14 cellular contexts compared by ENCODE assay signal in the genomic region with DNA sequence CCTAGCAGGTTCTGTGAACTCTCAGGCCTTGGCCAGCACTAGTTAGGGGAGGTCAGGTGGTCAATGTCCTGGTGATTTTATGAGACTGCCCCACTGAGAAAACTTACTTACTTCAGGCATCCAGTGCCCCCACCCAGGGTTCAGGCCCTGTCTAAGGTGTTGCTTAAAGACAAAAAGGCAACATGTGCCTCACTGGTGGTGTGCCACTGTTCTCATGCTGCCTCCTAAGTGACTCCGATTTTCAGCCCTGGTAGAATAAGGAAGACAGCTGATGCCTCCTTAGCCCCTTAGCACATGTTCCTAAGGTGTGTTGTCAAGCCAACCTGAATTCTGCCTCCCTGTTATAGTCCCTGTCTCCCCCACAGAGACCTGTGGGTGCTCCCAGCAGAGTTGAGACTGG. TPM values are rescaled to one million over a fixed set of nuclear protein-coding genes. Genes with fewer than 3 reads are reported as not detected.
DNase-seq lines count a peak whose midpoint lies in the region; ATAC-seq and TF ChIP-seq lines count a peak whose summit lies in the region.
"Had no signal": no experiment of that assay in that cellular context is flagged by ENCODE, and none has a peak within 500 bp of the region (broad histone marks: within the 10 kb centered on the region; RNA-seq: fewer than 3 reads in every experiment).

No MANE protein-coding gene starts in this region.

- no peaks in the 10 kb centered on the region for H3K9me2 ChIP-seq in OCI-LY1 (ENCODE audit: low read depth, low read length)

- peak overlapping the region; percentile 31; the same call in 1 of the 2 replicates for H3K9ac ChIP-seq in OCI-LY1 (ENCODE audit: low read length)

- H4K20me1 ChIP-seq in OCI-LY1 (ENCODE audit: insufficient read depth, low read length): no peaks in the 10 kb centered on the region

- H3K27ac ChIP-seq in OCI-LY1 (ENCODE audit: low read depth, low read length, poor library complexity, severe bottlenecking) (no peak overlapping the region), gastrocnemius medialis (peak overlapping the region in 3 of 4 donors; percentile 2 to 57 (median 56))
- peak overlapping the region; percentile 4 for H3K27ac ChIP-seq in effector memory CD4-positive, alpha-beta T cell (ENCODE audit: insufficient read depth, low read length, poor library complexity, severe bottlenecking)
- H3K27ac ChIP-seq: foreskin keratinocyte had no signal

- ATAC-seq in activated CD8-positive, alpha-beta memory T cell treated with anti-CD3 and anti-CD28 coated beads, Interleukin-2, amount 10 ng/mL, durations not matched to agents 7 days and 5 days: no peak
- ATAC-seq in gastrocnemius medialis: no peak
- no peak for ATAC-seq in sciatic nerve
- ATAC-seq: foreskin keratinocyte had no signal

- peaks cover 30% of the 10 kb centered on the region for H3K36me3 Mint-ChIP-seq in activated CD8-positive, alpha-beta memory T cell treated with anti-CD3 and anti-CD28 coated beads, Interleukin-2, amount 10 ng/mL, durations not matched to agents 7 days and 5 days

- H2AFZ ChIP-seq in OCI-LY1 (ENCODE audit: low read length): no peak overlapping the region

- no peak for DNase-seq in activated CD8-positive, alpha-beta memory T cell treated with anti-CD3 and anti-CD28 coated beads, Interleukin-2, amount 10 ng/mL, durations not matched to agents 7 days and 5 days
- no peak for DNase-seq in activated CD8-positive, alpha-beta memory T cell treated with anti-CD3 and anti-CD28 coated beads, Interleukin-2, amount 50 U/mL, for 48 hours
- no peak for DNase-seq in effector memory CD4-positive, alpha-beta T cell
- DNase-seq in gastrocnemius medialis (no peak), RKO (ENCODE audit: low spot score) (no peak), SHP77 treated with DMSO at 0.1 percent for 48 hours (lab: John Stamatoyannopoulos, UW) (no peak), sciatic nerve (ENCODE audit: low spot score) (no peak)
- DNase-seq: DND-41, foreskin keratinocyte, naive B cell, NCI-H1048, SHP77 had no signal

- H3K27me3 Mint-ChIP-seq in activated CD8-positive, alpha-beta memory T cell treated with anti-CD3 and anti-CD28 coated beads, Interleukin-2, amount 10 ng/mL, durations not matched to agents 7 days and 5 days: no peaks in the 10 kb centered on the region
- H3K27me3 Mint-ChIP-seq: naive B cell had no signal

- H3K4me1 ChIP-seq in OCI-LY1 (ENCODE audit: insufficient read depth, low read length, severe bottlenecking): peaks cover 46% of the 10 kb centered on the region
- peaks cover 28% of the 10 kb centered on the region for H3K4me1 ChIP-seq in effector memory CD4-positive, alpha-beta T cell (ENCODE audit: control insufficient read depth, insufficient read depth, low read length, poor library complexity, severe bottlenecking)
- peaks cover 30 to 53% of the 10 kb centered on the region in 2 donors for H3K4me1 ChIP-seq in gastrocnemius medialis
- H3K4me1 ChIP-seq: foreskin keratinocyte had no signal

- no peak overlapping the region for H3K4me3 ChIP-seq in OCI-LY1 (ENCODE audit: low read depth, low read length, poor library complexity, severe bottlenecking)
- no peak overlapping the region for H3K4me3 ChIP-seq in effector memory CD4-positive, alpha-beta T cell (ENCODE audit: insufficient read depth, low read depth, low read length, poor library complexity, severe bottlenecking)
- no peak overlapping the region for H3K4me3 ChIP-seq in gastrocnemius medialis
- H3K4me3 ChIP-seq: skin epidermis had no signal

- CTCF ChIA-PET in activated CD8-positive, alpha-beta memory T cell treated with anti-CD3 and anti-CD28 coated beads, Interleukin-2, amount 10 ng/mL, durations not matched to agents 7 days and 5 days (lab: Charles Lee): interaction anchor here (1.0 kb wide), 1 partner anchor 18 kb away, joined by 3 read pairs; no protein-coding TSS in a partner anchor

- peak overlapping the region; percentile 73 for H3K27ac Mint-ChIP-seq in activated CD8-positive, alpha-beta memory T cell treated with anti-CD3 and anti-CD28 coated beads, Interleukin-2, amount 10 ng/mL, durations not matched to agents 7 days and 5 days

- in situ Hi-C loops in gastrocnemius medialis (cut with MboI; ENCODE audit: low sequenced_read_pairs in 4 of 4): loop anchor here in 2 of 4 donors (25.0 kb wide), 3 partner anchors 266 to 784 kb away; partner anchors contain the start of genes CISH (in 1 of the 2), MAPKAPK3 (in 1 of the 2) and TEX264 (in 1 of the 2)

- H3K36me3 ChIP-seq in OCI-LY1 (ENCODE audit: insufficient read depth, low read length) (peaks cover 82% of the 10 kb centered on the region), gastrocnemius medialis (peaks cover 0 to 65% of the 10 kb centered on the region in 2 donors)
- H3K36me3 ChIP-seq in effector memory CD4-positive, alpha-beta T cell (ENCODE audit: control insufficient read depth, insufficient read depth, low read length): peaks cover 76% of the 10 kb centered on the region

- no peak for TF ChIP-seq CTCF in OCI-LY1 (IDR thresholded peaks at IDR 0.05; ENCODE audit: low read length)
- no peak for TF ChIP-seq CTCF in gastrocnemius medialis (IDR thresholded peaks at IDR 0.05 in 4 of 5, conservative IDR thresholded peaks at IDR 0.05 in 1 of 5)

- H3K4me2 ChIP-seq in OCI-LY1 (ENCODE audit: low read length): no peak overlapping the region

- peaks cover 47% of the 10 kb centered on the region for H3K4me1 Mint-ChIP-seq in activated CD8-positive, alpha-beta memory T cell treated with anti-CD3 and anti-CD28 coated beads, Interleukin-2, amount 10 ng/mL, durations not matched to agents 7 days and 5 days

- H3K4me3 Mint-ChIP-seq in activated CD8-positive, alpha-beta memory T cell treated with anti-CD3 and anti-CD28 coated beads, Interleukin-2, amount 10 ng/mL, durations not matched to agents 7 days and 5 days: no peak overlapping the region

- no peaks in the 10 kb centered on the region for H3K27me3 ChIP-seq in OCI-LY1 (ENCODE audit: insufficient read depth, low read length)
- H3K27me3 ChIP-seq in effector memory CD4-positive, alpha-beta T cell (replicated peaks; ENCODE audit: control insufficient read depth, insufficient read depth, low read length, poor library complexity, severe bottlenecking): no peaks in the 10 kb centered on the region
- H3K27me3 ChIP-seq in gastrocnemius medialis: no peaks in the 10 kb centered on the region
- H3K27me3 ChIP-seq: foreskin keratinocyte had no signal

- no peaks in the 10 kb centered on the region; the same call in 1 of the 2 replicates for H3K9me3 ChIP-seq in OCI-LY1 (ENCODE audit: low read length)
- no peaks in the 10 kb centered on the region for H3K9me3 ChIP-seq in effector memory CD4-positive, alpha-beta T cell (ENCODE audit: control insufficient read depth, low read length)
- H3K9me3 ChIP-seq in gastrocnemius medialis: no peaks in the 10 kb centered on the region

- no peak for TF ChIP-seq POLR2A in gastrocnemius medialis (IDR thresholded peaks at IDR 0.05)

- no peaks in the 10 kb centered on the region for H3F3A ChIP-seq in OCI-LY1 (ENCODE audit: insufficient read depth, low read length)

- intact Hi-C loops in gastrocnemius medialis (cut with DNase I; ENCODE audit: low total_unique reads): loop anchor here (10.0 kb wide), 1 partner anchor 1042 kb away; the partner anchor contains the start of genes CYB561D2, NPRL2 and TMEM115
- intact Hi-C loops in sciatic nerve (cut with DNase I): no loop called here

- H3K9me3 Mint-ChIP-seq in activated CD8-positive, alpha-beta memory T cell treated with anti-CD3 and anti-CD28 coated beads, Interleukin-2, amount 10 ng/mL, durations not matched to agents 7 days and 5 days (ENCODE audit: low read depth): no peaks in the 10 kb centered on the region
- H3K9me3 Mint-ChIP-seq: naive B cell had no signal

- H3K79me2 ChIP-seq in OCI-LY1 (ENCODE audit: insufficient read depth, low read length): peaks cover 18% of the 10 kb centered on the region

RNA-seq across cellular contexts. Expression of gene RBM15B, which starts 5.3 kb away (rescaled TPM):
- total RNA-seq in activated CD8-positive, alpha-beta memory T cell treated with anti-CD3 and anti-CD28 coated beads, Interleukin-2, amount 10 ng/mL, durations not matched to agents 7 days and 5 days: 10 to 100 TPM; 28.7 to 36.1 TPM
- total RNA-seq in gastrocnemius medialis: 10 to 100 TPM in 1 of 4 donors, 1 to 10 TPM in 3; 4.9 to 13.7 (median 8.9) TPM
- 21.5 TPM for total RNA-seq in sciatic nerve

RNA-seq across cellular contexts. Expression of gene MANF, which starts 11.3 kb away (rescaled TPM):
- 100 to 1,000 TPM; 140 to 182 TPM for total RNA-seq in activated CD8-positive, alpha-beta memory T cell treated with anti-CD3 and anti-CD28 coated beads, Interleukin-2, amount 10 ng/mL, durations not matched to agents 7 days and 5 days
- 10 to 100 TPM in 3 of 4 donors, 1 to 10 TPM in 1; 4.4 to 19.7 (median 11.5) TPM for total RNA-seq in gastrocnemius medialis
- total RNA-seq in sciatic nerve: 60.8 TPM
